ENCODE assay signal across 8 cellular contexts in the genomic region with DNA sequence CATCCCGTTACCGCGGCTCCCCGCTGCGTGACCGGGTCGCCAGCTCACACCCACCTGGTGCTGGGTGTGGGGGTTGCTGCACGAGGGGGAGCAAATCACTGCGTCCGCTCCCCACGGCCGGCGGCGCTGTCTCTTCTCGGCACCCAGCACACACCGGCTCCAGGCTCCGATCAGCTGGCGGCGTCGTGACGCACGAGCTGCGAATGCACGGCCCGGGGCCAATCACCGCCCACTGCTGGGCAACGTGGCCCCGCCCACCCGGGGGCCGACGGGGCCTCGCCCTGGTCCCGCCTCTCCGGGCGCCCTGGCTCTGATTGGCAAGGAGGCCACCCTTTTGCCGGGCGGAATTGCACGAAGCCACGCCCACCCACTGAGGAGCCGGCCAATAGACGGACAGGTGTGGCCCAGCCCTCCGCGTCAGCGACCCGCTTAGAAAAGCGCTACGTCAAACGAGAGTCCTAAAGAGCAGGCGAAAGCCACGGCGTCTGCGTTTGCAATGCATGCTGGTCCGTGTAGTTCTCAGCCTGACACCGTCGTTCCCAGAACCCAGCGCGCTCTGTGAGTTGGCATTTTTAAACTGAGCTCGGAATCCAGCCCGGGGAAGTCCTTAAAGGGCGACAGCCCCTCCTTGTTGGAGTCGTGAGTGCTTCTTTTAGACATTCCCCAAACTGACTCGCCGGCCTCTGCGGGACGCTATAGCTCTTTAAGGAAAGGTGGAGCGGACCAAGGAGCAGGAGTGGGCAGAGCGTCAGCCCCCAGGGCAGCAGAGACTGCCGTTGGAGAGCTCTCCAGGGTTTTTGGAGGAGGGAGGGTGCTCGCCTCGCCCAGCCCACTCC. TPM values are rescaled to one million over a fixed set of nuclear protein-coding genes. Genes with fewer than 3 reads are reported as not detected.
A peak's percentile ranks its signal among the peaks of the same experiment; 100 is the strongest.
DNase-seq lines count a peak whose midpoint lies in the region; ATAC-seq and TF ChIP-seq lines count a peak whose summit lies in the region.

No MANE protein-coding gene starts in this region.

- DNase-seq in EL (peak; percentile 100), H4 (ENCODE audit: low spot score) (peak; percentile 100), LoVo (ENCODE audit: low spot score) (peak; percentile 99), RWPE2 (ENCODE audit: low spot score) (peak; percentile 100), fibroblast of the aortic adventitia (ENCODE audit: low read depth) (peak; percentile 100)
- peak; percentile 100 for DNase-seq in activated effector memory CD4-positive, alpha-beta T cell treated with anti-CD3 and anti-CD28 coated beads, Interleukin-2, amount 50 U/mL, for 16 hours

- TF ChIP-seq CTCF in RWPE2 (IDR thresholded peaks at IDR 0.05; ENCODE audit: poor library complexity, severe bottlenecking) = no peak
- peak; percentile 36 for TF ChIP-seq CTCF in fibroblast of the aortic adventitia (IDR thresholded peaks at IDR 0.05; ENCODE audit: insufficient read depth, low read length)
- TF ChIP-seq CTCF in nephron (IDR thresholded peaks at IDR 0.05; ENCODE audit: unreplicated experiment in 3 of 3) = no peak

- no peaks in the 10 kb centered on the region for H3K9me3 ChIP-seq in RWPE2 (ENCODE audit: severe bottlenecking)

- no peaks in the 10 kb centered on the region for H3K27me3 Mint-ChIP-seq in nephron (ENCODE audit: low read depth)
- peaks cover 15% of the 10 kb centered on the region for H3K27me3 Mint-ChIP-seq in stimulated activated naive CD8-positive, alpha-beta T cell treated with anti-CD3 and anti-CD28 coated beads, Interleukin-15, Interleukin-2, amounts not matched to agents 100 ng/mL and 50 ng/mL, for 24 hours

- H3K36me3 Mint-ChIP-seq in nephron (ENCODE audit: low read depth) = peaks cover 8% of the 10 kb centered on the region
- peaks cover 8% of the 10 kb centered on the region for H3K36me3 Mint-ChIP-seq in stimulated activated naive CD8-positive, alpha-beta T cell treated with anti-CD3 and anti-CD28 coated beads, Interleukin-15, Interleukin-2, amounts not matched to agents 100 ng/mL and 50 ng/mL, for 24 hours (ENCODE audit: low read depth)

- no peaks in the 10 kb centered on the region for H3K27me3 ChIP-seq in RWPE2 (ENCODE audit: insufficient read depth, poor library complexity, severe bottlenecking)

- H3K27ac Mint-ChIP-seq in nephron = peak overlapping the region; percentile 97 to 100 (median 100)
- peak overlapping the region; percentile 97 for H3K27ac Mint-ChIP-seq in stimulated activated naive CD8-positive, alpha-beta T cell treated with anti-CD3 and anti-CD28 coated beads, Interleukin-15, Interleukin-2, amounts not matched to agents 100 ng/mL and 50 ng/mL, for 24 hours

- peak; percentile 72 for ATAC-seq in RWPE2 (ENCODE audit: low read depth)

- peaks cover 15% of the 10 kb centered on the region for H3K4me1 ChIP-seq in RWPE2 (ENCODE audit: insufficient read depth, poor library complexity, severe bottlenecking)

- H3K4me3 ChIP-seq in RWPE2 (ENCODE audit: severe bottlenecking) (peak overlapping the region; percentile 68), fibroblast of the aortic adventitia (ENCODE audit: low read depth, low read length) (peak overlapping the region; percentile 83)

- no peaks in the 10 kb centered on the region for H3K9me3 Mint-ChIP-seq in nephron
- no peaks in the 10 kb centered on the region for H3K9me3 Mint-ChIP-seq in stimulated activated naive CD8-positive, alpha-beta T cell treated with anti-CD3 and anti-CD28 coated beads, Interleukin-15, Interleukin-2, amounts not matched to agents 100 ng/mL and 50 ng/mL, for 24 hours

- peaks cover 31% of the 10 kb centered on the region for H3K36me3 ChIP-seq in RWPE2 (ENCODE audit: low read depth)

- peaks cover 49% of the 10 kb centered on the region for H3K4me1 Mint-ChIP-seq in nephron
- H3K4me1 Mint-ChIP-seq in stimulated activated naive CD8-positive, alpha-beta T cell treated with anti-CD3 and anti-CD28 coated beads, Interleukin-15, Interleukin-2, amounts not matched to agents 100 ng/mL and 50 ng/mL, for 24 hours (ENCODE audit: low read depth) = peaks cover 39% of the 10 kb centered on the region

- peak overlapping the region; percentile 93 for H3K27ac ChIP-seq in RWPE2 (ENCODE audit: poor library complexity, severe bottlenecking)

- peak overlapping the region; percentile 88 to 98 (median 94) for H3K4me3 Mint-ChIP-seq in nephron
- peak overlapping the region; percentile 88 for H3K4me3 Mint-ChIP-seq in stimulated activated naive CD8-positive, alpha-beta T cell treated with anti-CD3 and anti-CD28 coated beads, Interleukin-15, Interleukin-2, amounts not matched to agents 100 ng/mL and 50 ng/mL, for 24 hours

RNA-seq across cellular contexts. Expression of a gene that starts 6.1 kb away (rescaled TPM):
- 1.2 and 1.4 TPM in 2 replicates for total RNA-seq in H4 (2014; rRNA removed; shearing (Covaris generic))
- 4.5 and 10.1 TPM in 2 replicates for total RNA-seq in fibroblast of the aortic adventitia (ENCODE audit: low replicate concordance)

RNA-seq across cellular contexts. Expression of a gene that starts 8.2 kb away (rescaled TPM):
- total RNA-seq in H4 (2014; rRNA removed; shearing (Covaris generic)) = 10.1 and 10.5 TPM in 2 replicates
- total RNA-seq in fibroblast of the aortic adventitia (ENCODE audit: low replicate concordance) = 27.7 and 39.6 TPM in 2 replicates

RNA-seq across cellular contexts. Expression of a gene that starts 26.4 kb away (rescaled TPM):
- total RNA-seq in H4 (2014; rRNA removed; shearing (Covaris generic)) = not detected in 2 replicates
- 0.18 and 1.3 TPM in 2 replicates for total RNA-seq in fibroblast of the aortic adventitia (ENCODE audit: low replicate concordance)

RNA-seq across cellular contexts. Expression of a gene that starts 31.6 kb away (rescaled TPM):
- total RNA-seq in H4 (2014; rRNA removed; shearing (Covaris generic)) = 77.5 and 84.5 TPM in 2 replicates
- 59.7 and 138 TPM in 2 replicates for total RNA-seq in fibroblast of the aortic adventitia (ENCODE audit: low replicate concordance)

RNA-seq across cellular contexts. Expression of a gene that starts 45.6 kb away (rescaled TPM):
- total RNA-seq in H4 (2014; rRNA removed; shearing (Covaris generic)) = 0.74 and 12.0 TPM in 2 replicates
- 161 and 450 TPM in 2 replicates for total RNA-seq in fibroblast of the aortic adventitia (ENCODE audit: low replicate concordance)

Comparison
In these comparisons a context has a peak if more than half of its experiments do, and no peak if none do; other contexts are left out.
1. Peak in every context shown above with its lines: DNase-seq, ATAC-seq, H3K4me3 ChIP-seq and H3K27ac ChIP-seq.